ENCODE assay signal across 1 cellular context in the genomic region with DNA sequence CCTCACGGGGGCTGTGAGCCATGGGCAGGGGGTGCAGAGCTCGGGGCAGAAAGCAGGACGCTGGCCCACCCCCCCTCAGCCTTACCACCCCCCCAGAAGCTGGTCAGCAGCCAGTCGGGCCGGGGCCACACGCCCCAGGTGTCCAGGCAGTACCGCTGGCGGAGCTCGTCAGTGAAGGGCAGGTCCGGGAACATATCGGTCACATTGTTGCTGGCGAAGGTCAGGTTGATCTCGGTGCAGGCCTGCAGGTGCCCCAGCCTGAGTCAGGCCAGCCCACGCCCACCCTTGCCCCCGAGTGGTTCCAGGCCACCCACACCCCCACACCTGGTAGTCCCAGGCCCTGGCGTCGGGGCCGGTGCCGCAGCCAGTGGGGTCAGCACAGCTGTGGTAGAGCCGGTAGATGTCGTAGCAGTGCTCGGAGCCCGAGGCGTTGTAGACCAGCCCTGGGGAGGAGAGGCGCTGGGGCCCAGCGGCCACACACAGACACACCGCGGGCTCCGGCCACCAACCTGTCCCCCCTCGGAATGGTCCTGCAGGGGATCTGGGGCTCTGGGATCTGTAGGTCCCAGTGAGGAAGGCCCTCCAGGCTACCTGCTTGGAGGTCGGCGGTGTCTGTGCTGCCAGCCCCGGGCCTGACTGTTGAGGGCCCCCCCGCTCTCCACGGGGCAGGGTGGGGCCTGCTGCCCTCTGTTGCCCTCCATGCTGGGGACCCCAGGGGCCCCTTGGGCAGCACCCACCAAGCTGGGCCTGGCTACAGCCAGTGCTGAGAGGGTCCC.
TF ChIP-seq lines count a peak whose summit lies in the region.

No MANE protein-coding gene starts in this region.

TF ChIP-seq in HepG2, 621 proteins besides CTCF, POLR2A, EP300 and RAD21 (continued from another document):
- peak; percentile 51; the same call in 1 of the 2 replicates for TF ChIP-seq RBFOX2 (IDR thresholded peaks at IDR 0.05; ENCODE audit: low read depth, low read length)
- TF ChIP-seq MTF2 (CRISPR knock-in tag; IDR thresholded peaks at IDR 0.05; ENCODE audit: borderline replicate concordance) = 0 out of 2 replicates have a peak, but pooled peaks have one; percentile 39
- TF ChIP-seq ZNF616 (CRISPR knock-in tag; IDR thresholded peaks at IDR 0.05; ENCODE audit: low read depth) = no peak
- peak; percentile 40 for TF ChIP-seq STAG1 (CRISPR knock-in tag; IDR thresholded peaks at IDR 0.05)
- 0 out of 2 replicates have a peak, but pooled peaks have one; percentile 35 for TF ChIP-seq HNRNPL (IDR thresholded peaks at IDR 0.05; ENCODE audit: low read depth, low read length)
- TF ChIP-seq ZNF550 (CRISPR knock-in tag; IDR thresholded peaks at IDR 0.05; ENCODE audit: borderline replicate concordance) = 0 out of 2 replicates have a peak, but pooled peaks have one; percentile 38
- TF ChIP-seq KDM3A (CRISPR knock-in tag; IDR thresholded peaks at IDR 0.05; ENCODE audit: low read depth) = no peak
- TF ChIP-seq SMAD1 (CRISPR knock-in tag; IDR thresholded peaks at IDR 0.05; ENCODE audit: borderline replicate concordance, low read depth) = 0 out of 2 replicates have a peak, but pooled peaks have one; percentile 60
- TF ChIP-seq NCOR1 (IDR thresholded peaks at IDR 0.05; ENCODE audit: borderline replicate concordance, low read length) = no peak
- TF ChIP-seq NONO (IDR thresholded peaks at IDR 0.05) = no peak
- TF ChIP-seq NONO (CRISPR knock-in tag; conservative IDR thresholded peaks at IDR 0.05) = peak; percentile 67
